Comparison of ENCODE assay signal across 12 cellular contexts in the genomic region with DNA sequence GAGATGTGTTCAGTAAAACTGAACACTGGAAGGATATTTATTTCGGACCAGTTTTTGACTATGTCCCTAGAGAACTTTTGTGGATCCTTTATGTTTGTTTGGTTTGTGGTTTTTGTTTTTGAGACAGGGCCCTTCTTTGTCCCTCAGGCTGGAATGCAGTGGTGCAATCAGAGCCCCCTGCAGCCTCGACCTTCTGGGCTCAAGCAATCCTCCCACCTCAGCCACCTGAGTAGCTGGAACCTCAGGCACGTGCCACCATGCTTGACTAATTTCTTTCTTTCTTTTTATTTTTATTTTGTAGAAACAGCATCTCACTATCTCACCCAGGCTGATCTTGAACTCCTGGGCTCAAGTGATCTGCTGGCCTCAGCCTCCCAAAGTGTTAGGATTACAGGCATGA. TPM values are rescaled to one million over a fixed set of nuclear protein-coding genes. Genes with fewer than 3 reads are reported as not detected.
DNase-seq lines count a peak whose midpoint lies in the region; ATAC-seq and TF ChIP-seq lines count a peak whose summit lies in the region.
"Had no signal": no experiment of that assay in that cellular context is flagged by ENCODE, and none has a peak within 500 bp of the region (broad histone marks: within the 10 kb centered on the region; RNA-seq: fewer than 3 reads in every experiment).

No MANE protein-coding gene starts in this region.

- H3K79me2 ChIP-seq in SK-N-SH (ENCODE audit: insufficient read depth): peaks cover 39% of the 10 kb centered on the region
- peaks cover 7% of the 10 kb centered on the region; the same call in 1 of the 2 replicates for H3K79me2 ChIP-seq in OCI-LY3 (ENCODE audit: low read length)
- H3K79me2 ChIP-seq in MM.1S (ENCODE audit: low read length): peaks cover 36% of the 10 kb centered on the region

- H3F3A ChIP-seq in SK-N-SH (replicated peaks; ENCODE audit: insufficient read depth) (no peaks in the 10 kb centered on the region), MM.1S (ENCODE audit: insufficient read depth, low read length) (peaks cover 30% of the 10 kb centered on the region)

- H4K8ac ChIP-seq in neuronal stem cell (ENCODE audit: low read depth, low read length): no peak overlapping the region

- peak overlapping the region; percentile 99; the same call in 1 of the 2 replicates for H2AFZ ChIP-seq in SK-N-SH (ENCODE audit: low read depth)
- H2AFZ ChIP-seq in OCI-LY3 (ENCODE audit: low read depth, low read length): peak overlapping the region; percentile 93; the same call in 1 of the 2 replicates
- peak overlapping the region; percentile 90 for H2AFZ ChIP-seq in neuronal stem cell (ENCODE audit: low read length)
- H2AFZ ChIP-seq in MM.1S (ENCODE audit: low read length): no peak overlapping the region

- no peak overlapping the region for H3K27ac ChIP-seq in SK-N-SH (ENCODE audit: low read depth in 2 of 2, low read length in 1 of 2)
- H3K27ac ChIP-seq in OCI-LY3 (ENCODE audit: low read length): no peak overlapping the region
- peak overlapping the region; percentile 94 for H3K27ac ChIP-seq in ectodermal cell (ENCODE audit: insufficient read depth, low read depth, low read length, poor library complexity, severe bottlenecking)
- H3K27ac ChIP-seq in neuronal stem cell (replicated peaks; ENCODE audit: low read length): no peak overlapping the region
- no peak overlapping the region for H3K27ac ChIP-seq in MM.1S (ENCODE audit: low read length)

- H3K9ac ChIP-seq in SK-N-SH (no peak overlapping the region), OCI-LY3 (ENCODE audit: low read length) (no peak overlapping the region), neuronal stem cell (ENCODE audit: low read depth, low read length, poor library complexity) (no peak overlapping the region), MM.1S (ENCODE audit: low read length) (no peak overlapping the region)

- H3K4ac ChIP-seq in neuronal stem cell (ENCODE audit: low read length): no peak overlapping the region

- TF ChIP-seq RAD21 in SK-N-SH (IDR thresholded peaks at IDR 0.05; ENCODE audit: low read length): no peak

- WGBS in SK-N-SH (ENCODE audit: low lambda C conversion rate): 66% methylated on average over 3 of the region's 3 CpGs
- WGBS in ectodermal cell, 2 experiments: 61 to 62% methylated on average over 3 of the region's 3 CpGs
- WGBS in neuronal stem cell (ENCODE audit: extremely low coverage in 2 of 2, insufficient read length in 2 of 2, insufficient replicate concordance in 1 of 2), 2 donors: no CpG with 5 or more reads among the region's 3 CpGs

- CTCF ChIA-PET in SK-N-SH (lab: Yijun Ruan, JAX): interaction anchor here (1.9 kb wide), 1 partner anchor 10 kb away, joined by 10 read pairs; no protein-coding TSS in a partner anchor

- no peak for ATAC-seq in SK-N-SH treated with all-trans-retinoic acid at 6 μM for 48 hours

- H2BK12ac ChIP-seq in neuronal stem cell (ENCODE audit: low read length): no peak overlapping the region

- H3K27me3 ChIP-seq in SK-N-SH (ENCODE audit: insufficient read depth) (no peaks in the 10 kb centered on the region), OCI-LY3 (ENCODE audit: low read depth, low read length) (no peaks in the 10 kb centered on the region), ectodermal cell (ENCODE audit: control insufficient read depth, insufficient read depth, low read length, poor library complexity, severe bottlenecking) (no peaks in the 10 kb centered on the region), neuronal stem cell (ENCODE audit: control insufficient read depth in 3 of 3, insufficient read depth in 3 of 3, low read depth in 1 of 3, low read length in 3 of 3) (no peaks in the 10 kb centered on the region), MM.1S (replicated peaks; ENCODE audit: insufficient read depth, low read length) (no peaks in the 10 kb centered on the region)
- H3K27me3 ChIP-seq: thyroid gland had no signal

- H3K9me2 ChIP-seq in SK-N-SH: no peaks in the 10 kb centered on the region
- no peaks in the 10 kb centered on the region for H3K9me2 ChIP-seq in MM.1S (replicated peaks; ENCODE audit: insufficient read depth, low read length)

- H3K14ac ChIP-seq in neuronal stem cell (ENCODE audit: low read length): no peak overlapping the region

- H4K91ac ChIP-seq in neuronal stem cell (ENCODE audit: low read depth, low read length, poor library complexity): no peak overlapping the region

- H3K36me3 ChIP-seq in SK-N-SH (replicated peaks in 1 of 2; ENCODE audit: control insufficient read depth in 1 of 2, insufficient read depth in 2 of 2, low read length in 1 of 2): no peaks in the 10 kb centered on the region
- no peaks in the 10 kb centered on the region for H3K36me3 ChIP-seq in OCI-LY3 (replicated peaks; ENCODE audit: low read depth, low read length)
- no peaks in the 10 kb centered on the region for H3K36me3 ChIP-seq in ectodermal cell (ENCODE audit: control insufficient read depth, insufficient read depth, low read length)
- peaks cover 0 to 24% of the 10 kb centered on the region in 2 donors for H3K36me3 ChIP-seq in neuronal stem cell (replicated peaks in 1 of 2; ENCODE audit: control insufficient read depth in 2 of 2, insufficient read depth in 2 of 2, low read length in 2 of 2)
- no peaks in the 10 kb centered on the region for H3K36me3 ChIP-seq in MM.1S (replicated peaks; ENCODE audit: insufficient read depth, low read length)
- H3K36me3 ChIP-seq: thyroid gland had no signal

- POLR2A ChIA-PET in SK-N-SH (lab: Yijun Ruan, JAX): interaction anchor here (3.0 kb wide), 1 partner anchor 10 kb away, joined by 16 read pairs; no protein-coding TSS in a partner anchor

- no peak for TF ChIP-seq EP300 in SK-N-SH (IDR thresholded peaks at IDR 0.05; ENCODE audit: borderline replicate concordance in 1 of 2, low read depth in 1 of 2, low read length in 1 of 2)

- H3K9me3 ChIP-seq in SK-N-SH (no peaks in the 10 kb centered on the region), OCI-LY3 (ENCODE audit: insufficient read depth, low read length) (no peaks in the 10 kb centered on the region), ectodermal cell (ENCODE audit: control insufficient read depth, low read length) (no peaks in the 10 kb centered on the region), neuronal stem cell (replicated peaks in 1 of 2; ENCODE audit: control insufficient read depth in 2 of 2, insufficient read depth in 1 of 2, low read depth in 1 of 2, low read length in 2 of 2) (peaks cover 0 to 27% of the 10 kb centered on the region in 2 donors), MM.1S (replicated peaks; ENCODE audit: insufficient read depth, low read length) (no peaks in the 10 kb centered on the region)
- H3K9me3 ChIP-seq: thyroid gland had no signal

- H2AK5ac ChIP-seq in neuronal stem cell (ENCODE audit: low read depth, low read length): peak overlapping the region; percentile 41

- H2BK5ac ChIP-seq in neuronal stem cell (ENCODE audit: low read length): no peak overlapping the region

- no peak overlapping the region for H3K23ac ChIP-seq in neuronal stem cell (ENCODE audit: low read depth, low read length, poor library complexity)

- peaks cover 0 to 7% of the 10 kb centered on the region in 2 experiments; a peak in 2 of 4 replicates for H3K4me1 ChIP-seq in SK-N-SH (ENCODE audit: control insufficient read depth in 1 of 2, insufficient read depth in 2 of 2, low read depth in 1 of 2, low read length in 1 of 2)
- H3K4me1 ChIP-seq in OCI-LY3 (ENCODE audit: low read length): peaks cover 13% of the 10 kb centered on the region
- peaks cover 5% of the 10 kb centered on the region for H3K4me1 ChIP-seq in ectodermal cell (ENCODE audit: control insufficient read depth, insufficient read depth, low read length)
- peaks cover 0 to 3% of the 10 kb centered on the region in 2 donors for H3K4me1 ChIP-seq in neuronal stem cell (ENCODE audit: control insufficient read depth in 2 of 2, insufficient read depth in 1 of 2, low read depth in 1 of 2, low read length in 2 of 2)
- peaks cover 25% of the 10 kb centered on the region for H3K4me1 ChIP-seq in MM.1S (ENCODE audit: low read length)

- H3K18ac ChIP-seq in neuronal stem cell (ENCODE audit: low read length): peak overlapping the region; percentile 35

- no peak overlapping the region for H3K4me3 ChIP-seq in SK-N-SH (ENCODE audit: low read depth in 2 of 2, low read length in 1 of 2)
- peak overlapping the region; percentile 81; the same call in 1 of the 2 replicates for H3K4me3 ChIP-seq in OCI-LY3 (ENCODE audit: low read length)
- H3K4me3 ChIP-seq in ectodermal cell (ENCODE audit: insufficient read depth, low read depth, low read length): no peak overlapping the region
- peak overlapping the region in 1 of 2 donors; percentile 77 for H3K4me3 ChIP-seq in neuronal stem cell (ENCODE audit: low read length in 2 of 2)
- H3K4me3 ChIP-seq in MM.1S (ENCODE audit: low read length): no peak overlapping the region

- H3K4me2 ChIP-seq in SK-N-SH (no peak overlapping the region), OCI-LY3 (ENCODE audit: low read length) (peak overlapping the region; percentile 94), neuronal stem cell (ENCODE audit: insufficient read depth, low read length, poor library complexity, severe bottlenecking) (peak overlapping the region; percentile 59), MM.1S (ENCODE audit: low read depth, low read length) (no peak overlapping the region)

- H3K79me1 ChIP-seq in neuronal stem cell (ENCODE audit: low read depth, low read length): peaks cover 2% of the 10 kb centered on the region

- TF ChIP-seq CTCF in SK-N-SH (IDR thresholded peaks at IDR 0.05) (no peak), OCI-LY3 (IDR thresholded peaks at IDR 0.05; ENCODE audit: low read depth, low read length) (no peak), MM.1S (IDR thresholded peaks at IDR 0.05; ENCODE audit: low read length) (no peak)

- no peak for DNase-seq in SK-N-SH
- no peak for DNase-seq in neuronal stem cell (ENCODE audit: low spot score)
- DNase-seq in MM.1S: no peak
- DNase-seq in NCI-H1048 (lab: John Stamatoyannopoulos, UW): no peak
- DNase-seq in RKO (ENCODE audit: low spot score): no peak
- DNase-seq: DMS79 treated with DMSO at 0.1 percent for 48 hours, NCI-H2107, thyroid gland, WERI-Rb-1 had no signal

- no peaks in the 10 kb centered on the region for H4K20me1 ChIP-seq in SK-N-SH (ENCODE audit: insufficient read depth)
- no peaks in the 10 kb centered on the region for H4K20me1 ChIP-seq in OCI-LY3 (ENCODE audit: insufficient read depth, low read length)
- no peaks in the 10 kb centered on the region for H4K20me1 ChIP-seq in MM.1S (ENCODE audit: insufficient read depth, low read length)

- H2BK120ac ChIP-seq in neuronal stem cell (ENCODE audit: low read depth, low read length): no peak overlapping the region

- no peak overlapping the region for H2BK15ac ChIP-seq in neuronal stem cell (ENCODE audit: low read length)

RNA-seq across cellular contexts. Expression of gene ZNF709, which starts 1.0 kb away (rescaled TPM):
- 0.64 and 0.99 TPM in 2 replicates for polyA plus RNA-seq in SK-N-SH (2012; rRNA removed)
- 0.76 and 0.97 TPM in 2 replicates for polyA plus RNA-seq in SK-N-SH (2012; cell fraction: cytosol; rRNA removed)
- 1.3 and 2.1 TPM in 2 replicates for polyA plus RNA-seq in SK-N-SH (2012; cell fraction: nucleus; rRNA removed)
- polyA plus RNA-seq in ectodermal cell (2013, experiment 1 of 4): 7.7 TPM
- polyA plus RNA-seq in ectodermal cell (2013, experiment 2 of 4): 9.2 TPM
- 5.7 TPM for polyA plus RNA-seq in ectodermal cell (2013, experiment 3 of 4)
- polyA plus RNA-seq in ectodermal cell (2013, experiment 4 of 4): 6.1 TPM
- 3.1 TPM for polyA plus RNA-seq in neuronal stem cell (2013, experiment 1 of 2)
- polyA plus RNA-seq in neuronal stem cell (2013, experiment 2 of 2): 3.6 TPM

RNA-seq across cellular contexts. Expression of gene ZNF443, which starts 44.8 kb away (rescaled TPM):
- 0.92 and 1.5 TPM in 2 replicates for polyA plus RNA-seq in SK-N-SH (2012; rRNA removed)
- polyA plus RNA-seq in SK-N-SH (2012; cell fraction: cytosol; rRNA removed): 1.4 and 1.5 TPM in 2 replicates
- polyA plus RNA-seq in SK-N-SH (2012; cell fraction: nucleus; rRNA removed): 1.7 and 3.7 TPM in 2 replicates
- 9.1 TPM for polyA plus RNA-seq in ectodermal cell (2013, experiment 1 of 4)
- polyA plus RNA-seq in ectodermal cell (2013, experiment 2 of 4): 8.2 TPM
- polyA plus RNA-seq in ectodermal cell (2013, experiment 3 of 4): 6.9 TPM
- 7.9 TPM for polyA plus RNA-seq in ectodermal cell (2013, experiment 4 of 4)
- 5.0 TPM for polyA plus RNA-seq in neuronal stem cell (2013, experiment 1 of 2)
- 5.1 TPM for polyA plus RNA-seq in neuronal stem cell (2013, experiment 2 of 2)

Comparison
In these comparisons a context has a peak if more than half of its experiments do, and no peak if none do; other contexts are left out.
1. H3K4me2 ChIP-seq: peak in OCI-LY3 (single experiment) and neuronal stem cell (single experiment); none in SK-N-SH (single experiment) and MM.1S (single experiment).